ENCODE assay signal across 22 cellular contexts in genomic region chr1:218090459-218090858, GRCh38.
"Had no signal": no experiment of that assay in that cellular context is flagged by ENCODE, and none has a peak within 500 bp of the region (broad histone marks: within the 10 kb centered on the region; RNA-seq: fewer than 3 reads in every experiment).

No MANE protein-coding gene starts in this region.

- H3K4me3 ChIP-seq: esophagus squamous epithelium, lower lobe of right lung, ovary, psoas muscle, sigmoid colon, stomach, thyroid gland, vagina had no signal

- H3K36me3 Mint-ChIP-seq: naive thymus-derived CD8-positive, alpha-beta T cell; stimulated activated effector memory CD8-positive, alpha-beta T cell treated with anti-CD3 and anti-CD28 coated beads, Interleukin-12 subunit alpha, Interleukin-12 subunit beta, amount 100 ng/mL, for 72 hours had no signal

- H3K4me3 Mint-ChIP-seq: effector memory CD8-positive, alpha-beta T cell; naive thymus-derived CD8-positive, alpha-beta T cell; nephron progenitor cell; stimulated activated effector memory CD8-positive, alpha-beta T cell treated with anti-CD3 and anti-CD28 coated beads, Interleukin-12 subunit alpha, Interleukin-12 subunit beta, amount 100 ng/mL, for 72 hours had no signal

- H3K36me3 ChIP-seq: esophagus squamous epithelium, lower lobe of right lung, ovary, sigmoid colon, stomach, thyroid gland, vagina had no signal

- H3K4me1 ChIP-seq: esophagus squamous epithelium, lower lobe of right lung, psoas muscle, sigmoid colon, stomach, thyroid gland, vagina had no signal

- DNase-seq: effector memory CD8-positive, alpha-beta T cell; erythroblast; esophagus squamous epithelium; foreskin melanocyte; left ventricle myocardium superior; lower lobe of right lung; naive thymus-derived CD8-positive, alpha-beta T cell; nephron progenitor cell; nucleus accumbens; ovary; posterior cingulate gyrus; psoas muscle; right cardiac atrium; sigmoid colon; stimulated activated CD4-positive, alpha-beta T cell treated with anti-CD3 and anti-CD28 coated beads, Interleukin-2, amount 100 ng/mL, for 24 hours; stimulated activated CD4-positive, alpha-beta T cell treated with anti-CD3 and anti-CD28 coated beads, Interleukin-4, amount 100 ng/mL, for 24 hours; stimulated activated naive CD4-positive, alpha-beta T cell treated with Interleukin-2 at 50 U/mL for 16 hours; stomach; thyroid gland; trophoblast cell had no signal

- ATAC-seq: effector memory CD8-positive, alpha-beta T cell; left ventricle myocardium superior; lower lobe of right lung; naive thymus-derived CD8-positive, alpha-beta T cell; psoas muscle; right cardiac atrium; stimulated activated effector memory CD8-positive, alpha-beta T cell treated with anti-CD3 and anti-CD28 coated beads, Interleukin-12 subunit alpha, Interleukin-12 subunit beta, amount 100 ng/mL, for 72 hours had no signal

- H3K27me3 Mint-ChIP-seq: effector memory CD8-positive, alpha-beta T cell; naive thymus-derived CD8-positive, alpha-beta T cell had no signal

- H3K27me3 ChIP-seq: esophagus squamous epithelium, ovary, sigmoid colon, stomach, thyroid gland, vagina had no signal

- H3K9me3 ChIP-seq: esophagus squamous epithelium, lower lobe of right lung, ovary, psoas muscle, sigmoid colon, stomach, thyroid gland, vagina had no signal

- H3K27ac ChIP-seq: esophagus squamous epithelium, lower lobe of right lung, ovary, psoas muscle, sigmoid colon, stomach, thyroid gland, vagina had no signal

- H3K4me1 Mint-ChIP-seq: naive thymus-derived CD8-positive, alpha-beta T cell; stimulated activated effector memory CD8-positive, alpha-beta T cell treated with anti-CD3 and anti-CD28 coated beads, Interleukin-12 subunit alpha, Interleukin-12 subunit beta, amount 100 ng/mL, for 72 hours had no signal

- H3K27ac Mint-ChIP-seq: effector memory CD8-positive, alpha-beta T cell; naive thymus-derived CD8-positive, alpha-beta T cell; nephron progenitor cell; stimulated activated effector memory CD8-positive, alpha-beta T cell treated with anti-CD3 and anti-CD28 coated beads, Interleukin-12 subunit alpha, Interleukin-12 subunit beta, amount 100 ng/mL, for 72 hours had no signal

- H3K9me3 Mint-ChIP-seq: nephron progenitor cell had no signal
